Comparison of ENCODE assay signal across 1 cellular context in genomic region chr16:3527216-3527829, GRCh38.
TF ChIP-seq lines count a peak whose summit lies in the region.

No MANE protein-coding gene starts in this region.

TF ChIP-seq in HepG2, 621 proteins besides CTCF, POLR2A, EP300 and RAD21:
- peak; percentile 68; the same call in 1 of the 2 replicates for TF ChIP-seq ZBTB33 (CRISPR knock-in tag; IDR thresholded peaks at IDR 0.05)
- TF ChIP-seq SMC3 (IDR thresholded peaks at IDR 0.05; ENCODE audit: low read length), result peak; percentile 27; the same call in 1 of the 2 replicates
- TF ChIP-seq STAG1 (CRISPR knock-in tag; IDR thresholded peaks at IDR 0.05), result peak; percentile 73
